In the genomic region with DNA sequence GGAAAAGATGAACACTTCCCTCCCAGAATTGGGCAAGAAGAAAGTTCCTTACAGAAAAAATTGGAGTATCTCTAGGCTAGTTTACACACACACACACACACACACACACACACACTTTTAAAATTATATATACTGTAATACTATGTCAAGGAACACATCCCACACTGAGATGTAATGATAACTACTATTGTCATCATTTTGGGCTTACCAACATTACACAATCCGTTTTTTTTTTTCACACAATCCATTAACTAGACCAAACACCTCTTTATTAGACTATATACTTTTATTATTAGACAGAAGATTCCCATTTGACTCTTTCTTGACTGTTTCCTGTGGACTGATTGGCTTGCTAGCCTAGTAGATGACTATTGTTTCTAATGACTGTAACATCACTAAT, we compare ENCODE assay signal across 18 cellular contexts. TPM values are rescaled to one million over a fixed set of nuclear protein-coding genes. Genes with fewer than 3 reads are reported as not detected.
"Had no signal": no experiment of that assay in that cellular context is flagged by ENCODE, and none has a peak within 500 bp of the region (broad histone marks: within the 10 kb centered on the region; RNA-seq: fewer than 3 reads in every experiment).

No MANE protein-coding gene starts in this region.

- H3K9me3 ChIP-seq: heart left ventricle, left lung, pancreas had no signal

- H3K4me3 ChIP-seq: heart left ventricle, pancreas had no signal

- H3K27ac ChIP-seq: pancreas had no signal

- H3K27me3 ChIP-seq: heart left ventricle, left lung, pancreas had no signal

- DNase-seq: activated naive CD4-positive, alpha-beta T cell treated with anti-CD3 and anti-CD28 coated beads, Interleukin-2, amount 50 U/mL, for 16 hours; activated T-cell treated with anti-CD3 and anti-CD28 coated beads, Interleukin-2, amount 50 U/mL, for 1 hour; central memory CD4-positive, alpha-beta T cell; cortex of kidney; effector memory CD8-positive, alpha-beta T cell; erythroblast; foreskin fibroblast; heart left ventricle; islet precursor cell; mesendoderm; retina; stimulated activated CD4-positive, alpha-beta T cell treated with anti-CD3 and anti-CD28 coated beads, Interleukin-15, amount 100 ng/mL, for 24 hours; T-helper 2 cell; trophoblast cell had no signal

- ATAC-seq: effector memory CD8-positive, alpha-beta T cell; heart left ventricle; left lung; pancreas had no signal

- FAIRE-seq: pancreas had no signal

RNA-seq across cellular contexts. Expression of gene SCNN1A, which starts 11.2 kb away (rescaled TPM):
- total RNA-seq: neural crest cell, skeletal muscle tissue had no signal

RNA-seq across cellular contexts. Expression of gene CD27, which starts 58.2 kb away (rescaled TPM):
- total RNA-seq: neural crest cell, skeletal muscle tissue had no signal
